In genomic region chrX:85243155-85243554, GRCh38 we compare ENCODE assay signal across 11 cellular contexts. TPM values are rescaled to one million over a fixed set of nuclear protein-coding genes. Genes with fewer than 3 reads are reported as not detected.
DNase-seq lines count a peak whose midpoint lies in the region; ATAC-seq and TF ChIP-seq lines count a peak whose summit lies in the region.
"Had no signal": no experiment of that assay in that cellular context is flagged by ENCODE, and none has a peak within 500 bp of the region (broad histone marks: within the 10 kb centered on the region; RNA-seq: fewer than 3 reads in every experiment).

No MANE protein-coding gene starts in this region.

- H3K4me1 ChIP-seq in iPS-15b (ENCODE audit: control insufficient read depth, insufficient read depth, low read length) (no peaks in the 10 kb centered on the region), thoracic aorta (ENCODE audit: control insufficient read depth in 1 of 2, low read depth in 2 of 2) (no peaks in the 10 kb centered on the region), thyroid gland (no peaks in the 10 kb centered on the region)

- TF ChIP-seq CTCF in thoracic aorta (IDR thresholded peaks at IDR 0.05) = no peak
- TF ChIP-seq CTCF in thyroid gland (IDR thresholded peaks at IDR 0.05) = no peak

- no peak overlapping the region for H3K27ac Mint-ChIP-seq in activated naive CD4-positive, alpha-beta T cell treated with anti-CD3 and anti-CD28 coated beads, Interleukin-2, amount 10 ng/mL, durations not matched to agents 7 days and 5 days
- H3K27ac Mint-ChIP-seq in activated naive CD4-positive, alpha-beta T cell treated with anti-CD3 and anti-CD28 coated beads, Interleukin-2, amount 50 U/mL, for 72 hours = no peak overlapping the region

- H3K36me3 ChIP-seq in SK-N-MC (ENCODE audit: insufficient read depth, low read length) (peaks cover 13% of the 10 kb centered on the region), iPS-15b (ENCODE audit: control insufficient read depth, insufficient read depth, low read length) (no peaks in the 10 kb centered on the region), thoracic aorta (no peaks in the 10 kb centered on the region), thyroid gland (no peaks in the 10 kb centered on the region)
- H3K36me3 ChIP-seq: spleen had no signal

- CTCF ChIA-PET in activated naive CD4-positive, alpha-beta T cell treated with anti-CD3 and anti-CD28 coated beads, Interleukin-2, amount 10 ng/mL, durations not matched to agents 7 days and 5 days (lab: Charles Lee) = no interaction called here

- no peaks in the 10 kb centered on the region for H3K9me3 Mint-ChIP-seq in activated naive CD4-positive, alpha-beta T cell treated with anti-CD3 and anti-CD28 coated beads, Interleukin-2, amount 10 ng/mL, durations not matched to agents 7 days and 5 days
- H3K9me3 Mint-ChIP-seq in activated naive CD4-positive, alpha-beta T cell treated with anti-CD3 and anti-CD28 coated beads, Interleukin-2, amount 50 U/mL, for 72 hours = no peaks in the 10 kb centered on the region

- ATAC-seq in activated naive CD4-positive, alpha-beta T cell treated with anti-CD3 and anti-CD28 coated beads, Interleukin-2, amount 50 U/mL, for 72 hours = no peak
- ATAC-seq in thoracic aorta (ENCODE audit: insufficient number of reproducible peaks, low FRiP score, low read depth) (no peak), GM18907 (IDR thresholded peaks at IDR 0.05; ENCODE audit: unreplicated experiment) (no peak), HG03571 (IDR thresholded peaks at IDR 0.05; ENCODE audit: unreplicated experiment) (no peak)

- H3K9me3 ChIP-seq in SK-N-MC (ENCODE audit: low read depth, low read length) (no peaks in the 10 kb centered on the region), iPS-15b (ENCODE audit: control insufficient read depth, insufficient read depth, low read length) (no peaks in the 10 kb centered on the region), thoracic aorta (no peaks in the 10 kb centered on the region), thyroid gland (no peaks in the 10 kb centered on the region)
- H3K9me3 ChIP-seq: spleen had no signal

- no peaks in the 10 kb centered on the region for H3K36me3 Mint-ChIP-seq in activated naive CD4-positive, alpha-beta T cell treated with anti-CD3 and anti-CD28 coated beads, Interleukin-2, amount 10 ng/mL, durations not matched to agents 7 days and 5 days
- peaks cover 5% of the 10 kb centered on the region in 2 donors for H3K36me3 Mint-ChIP-seq in activated naive CD4-positive, alpha-beta T cell treated with anti-CD3 and anti-CD28 coated beads, Interleukin-2, amount 50 U/mL, for 72 hours

- intact Hi-C loops in thyroid gland (cut with DNase I) = no loop called here

- H3K4me3 ChIP-seq in SK-N-MC = peak overlapping the region; percentile 87
- H3K4me3 ChIP-seq in iPS-15b (ENCODE audit: low read depth, low read length) = peak overlapping the region; percentile 50
- peak overlapping the region; percentile 80 for H3K4me3 ChIP-seq in thoracic aorta
- no peak overlapping the region for H3K4me3 ChIP-seq in thyroid gland (replicated peaks in 1 of 3)

- H3K27me3 Mint-ChIP-seq in activated naive CD4-positive, alpha-beta T cell treated with anti-CD3 and anti-CD28 coated beads, Interleukin-2, amount 10 ng/mL, durations not matched to agents 7 days and 5 days = peaks cover 21% of the 10 kb centered on the region

- 38 to 45% methylated on average over 2 of the region's 2 CpGs for WGBS in thyroid gland, 2 donors

- H3K27me3 ChIP-seq in iPS-15b (ENCODE audit: control insufficient read depth, insufficient read depth, low read length) (no peaks in the 10 kb centered on the region), thoracic aorta (replicated peaks; ENCODE audit: insufficient read depth) (no peaks in the 10 kb centered on the region), thyroid gland (no peaks in the 10 kb centered on the region)

- no peak for DNase-seq in activated naive CD4-positive, alpha-beta T cell treated with anti-CD3 and anti-CD28 coated beads, Interleukin-2, amount 10 ng/mL, durations not matched to agents 7 days and 5 days
- no peak for DNase-seq in activated naive CD4-positive, alpha-beta T cell treated with anti-CD3 and anti-CD28 coated beads, Interleukin-2, amount 50 U/mL, for 72 hours (ENCODE audit: low spot score in 2 of 2)
- no peak for DNase-seq in SK-N-MC (ENCODE audit: low read depth, low spot score)
- no peak for DNase-seq in thoracic aorta (ENCODE audit: low spot score)
- no peak for DNase-seq in thyroid gland

- peaks cover 12% of the 10 kb centered on the region for H3K4me1 Mint-ChIP-seq in activated naive CD4-positive, alpha-beta T cell treated with anti-CD3 and anti-CD28 coated beads, Interleukin-2, amount 10 ng/mL, durations not matched to agents 7 days and 5 days

- H3K27ac ChIP-seq in SK-N-MC (peak overlapping the region; percentile 54; the same call in 1 of the 2 replicates), thoracic aorta (no peak overlapping the region), thyroid gland (peak overlapping the region in 1 of 3 donors; percentile 53)

- H3K9ac ChIP-seq in SK-N-MC (ENCODE audit: insufficient read length) = peak overlapping the region; percentile 64
- H3K9ac ChIP-seq in iPS-15b (ENCODE audit: low read depth, low read length) = no peak overlapping the region

- peak overlapping the region; percentile 51 for H3K4me3 Mint-ChIP-seq in activated naive CD4-positive, alpha-beta T cell treated with anti-CD3 and anti-CD28 coated beads, Interleukin-2, amount 10 ng/mL, durations not matched to agents 7 days and 5 days

- no peak for TF ChIP-seq POLR2A in thyroid gland (IDR thresholded peaks at IDR 0.05)

RNA-seq across cellular contexts. Expression of gene SATL1, which starts 0.4 kb away (rescaled TPM):
- not detected for total RNA-seq in activated naive CD4-positive, alpha-beta T cell treated with anti-CD3 and anti-CD28 coated beads, Interleukin-2, amount 50 U/mL, for 72 hours
- total RNA-seq in thoracic aorta (not detected), thyroid gland (under 1 TPM in 1 of 4 donors, not detected in 3; 0.13 TPM)
- total RNA-seq: dermis microvascular lymphatic vessel endothelial cell, Right ventricle myocardium superior, spleen had no signal

RNA-seq across cellular contexts. Expression of gene ZNF711, which starts 0.6 kb away (rescaled TPM):
- under 1 TPM; 0.14 to 0.45 TPM for total RNA-seq in activated naive CD4-positive, alpha-beta T cell treated with anti-CD3 and anti-CD28 coated beads, Interleukin-2, amount 50 U/mL, for 72 hours
- total RNA-seq in thoracic aorta (1 to 10 TPM; 3.7 to 6.4 TPM), thyroid gland (1 to 10 TPM; 8.6 to 9.6 (median 9.0) TPM)

Comparison
In these comparisons a context has a peak if more than half of its experiments do, and no peak if none do; other contexts are left out.
1. H3K4me3 ChIP-seq: peak in SK-N-MC (single experiment), iPS-15b (single experiment) and thoracic aorta (single experiment); none in thyroid gland (0 of 3).